Comparison of ENCODE assay signal across 8 cellular contexts in genomic region chr12:113222730-113223531, GRCh38. TPM values are rescaled to one million over a fixed set of nuclear protein-coding genes. Genes with fewer than 3 reads are reported as not detected.
A peak's percentile ranks its signal among the peaks of the same experiment; 100 is the strongest.
DNase-seq lines count a peak whose midpoint lies in the region; ATAC-seq, FAIRE-seq and TF ChIP-seq lines count a peak whose summit lies in the region.

No MANE protein-coding gene starts in this region.

- no peak for FAIRE-seq in small intestine (lab: Jason Lieb, UNC)

- peaks cover 7 to 8% (median 8%) of the 10 kb centered on the region in 3 donors for H3K27me3 Mint-ChIP-seq in immature natural killer cell (ENCODE audit: low read depth in 3 of 3)

- DNase-seq in AG08396 (ENCODE audit: low spot score): peak; percentile 73
- DNase-seq in NCI-H526 (lab: John Stamatoyannopoulos, UW): peak; percentile 47 to 56
- peak; percentile 65 for DNase-seq in astrocyte of the cerebellum (ENCODE audit: low read depth)
- DNase-seq in immature natural killer cell: no peak
- peak; percentile 98 for DNase-seq in small intestine
- DNase-seq in NCI-H1930 (lab: John Stamatoyannopoulos, UW): no peak

- H3K4me1 ChIP-seq in small intestine (ENCODE audit: control insufficient read depth in 2 of 2, insufficient read depth in 1 of 2, low read depth in 1 of 2, low read length in 1 of 2): peaks cover 3% of the 10 kb centered on the region in 2 donors

- peaks cover 0 to 3% (median 0%) of the 10 kb centered on the region in 3 donors for H3K36me3 Mint-ChIP-seq in immature natural killer cell

- peak overlapping the region; percentile 5 for H3K4me3 ChIP-seq in astrocyte of the cerebellum (ENCODE audit: low read depth, low read length)
- peak overlapping the region; percentile 96 to 97 for H3K4me3 ChIP-seq in small intestine (ENCODE audit: low read depth in 1 of 2, low read length in 2 of 2)

- no peak for ATAC-seq in GM18505 (IDR thresholded peaks at IDR 0.05; ENCODE audit: unreplicated experiment)
- no peak for ATAC-seq in GM19463 (IDR thresholded peaks at IDR 0.05; ENCODE audit: unreplicated experiment)

- H3K4me1 Mint-ChIP-seq in immature natural killer cell: peaks cover 23 to 27% of the 10 kb centered on the region in 2 donors

- H3K9me3 ChIP-seq in small intestine (ENCODE audit: control insufficient read depth, low read depth): no peaks in the 10 kb centered on the region

- no peaks in the 10 kb centered on the region for H3K9me3 Mint-ChIP-seq in immature natural killer cell

- in situ Hi-C loops in astrocyte of the cerebellum (cut with HindIII; ENCODE audit: low sequenced_read_pairs): no loop called here

- peaks cover 0 to 3% of the 10 kb centered on the region in 2 donors for H3K36me3 ChIP-seq in small intestine (ENCODE audit: control insufficient read depth in 2 of 2, insufficient read depth in 2 of 2, low read length in 2 of 2)

- H3K4me3 Mint-ChIP-seq in immature natural killer cell: peak overlapping the region; percentile 52 to 86 (median 82)

- 4 to 10% (median 7%) methylated on average over 11 of the region's 11 CpGs for WGBS in small intestine, 3 donors

- no peaks in the 10 kb centered on the region for H3K27me3 ChIP-seq in small intestine (ENCODE audit: control insufficient read depth in 2 of 2, insufficient read depth in 2 of 2, low read length in 2 of 2)

- peak; percentile 44 for TF ChIP-seq POLR2A in GM18505 (IDR thresholded peaks at IDR 0.05; ENCODE audit: borderline replicate concordance, extremely low read depth, insufficient read depth, insufficient read length)

- no peak for TF ChIP-seq CTCF in astrocyte of the cerebellum (IDR thresholded peaks at IDR 0.05; ENCODE audit: low read depth, low read length, missing control alignments)

- H3K27ac Mint-ChIP-seq in immature natural killer cell: peak overlapping the region; percentile 16 to 78 (median 54)

- peak overlapping the region; percentile 95 to 98 for H3K27ac ChIP-seq in small intestine (ENCODE audit: low read depth in 1 of 2, low read length in 1 of 2)

RNA-seq across cellular contexts. Expression of gene TPCN1, which starts 1.7 kb away (rescaled TPM):
- 1 to 10 TPM in 2 of 3 donors, not detected in 1; 3.0 to 3.1 TPM for polyA plus RNA-seq in immature natural killer cell
- 10 to 100 TPM; 12.2 to 40.0 (median 28.7) TPM for polyA plus RNA-seq in small intestine

RNA-seq across cellular contexts. Expression of gene RITA1, which starts 37.4 kb away (rescaled TPM):
- polyA plus RNA-seq in immature natural killer cell: 10 to 100 TPM; 31.3 to 36.6 (median 33.1) TPM
- polyA plus RNA-seq in small intestine: 10 to 100 TPM; 18.8 to 31.5 (median 20.5) TPM

RNA-seq across cellular contexts. Expression of gene DDX54, which starts 37.7 kb away (rescaled TPM):
- polyA plus RNA-seq in immature natural killer cell (10 to 100 TPM in 2 of 3 donors, 1 to 10 TPM in 1; 7.8 to 34.2 (median 11.0) TPM), small intestine (10 to 100 TPM; 34.9 to 75.6 (median 49.4) TPM)

Comparison
In these comparisons a context has a peak if more than half of its experiments do, and no peak if none do; other contexts are left out.
1. DNase-seq: peak in AG08396 (single experiment), NCI-H526 (2 of 2), astrocyte of the cerebellum (single experiment) and small intestine (single experiment); none in immature natural killer cell (0 of 3) and NCI-H1930 (0 of 2).